13 cellular contexts compared by ENCODE assay signal in the genomic region with DNA sequence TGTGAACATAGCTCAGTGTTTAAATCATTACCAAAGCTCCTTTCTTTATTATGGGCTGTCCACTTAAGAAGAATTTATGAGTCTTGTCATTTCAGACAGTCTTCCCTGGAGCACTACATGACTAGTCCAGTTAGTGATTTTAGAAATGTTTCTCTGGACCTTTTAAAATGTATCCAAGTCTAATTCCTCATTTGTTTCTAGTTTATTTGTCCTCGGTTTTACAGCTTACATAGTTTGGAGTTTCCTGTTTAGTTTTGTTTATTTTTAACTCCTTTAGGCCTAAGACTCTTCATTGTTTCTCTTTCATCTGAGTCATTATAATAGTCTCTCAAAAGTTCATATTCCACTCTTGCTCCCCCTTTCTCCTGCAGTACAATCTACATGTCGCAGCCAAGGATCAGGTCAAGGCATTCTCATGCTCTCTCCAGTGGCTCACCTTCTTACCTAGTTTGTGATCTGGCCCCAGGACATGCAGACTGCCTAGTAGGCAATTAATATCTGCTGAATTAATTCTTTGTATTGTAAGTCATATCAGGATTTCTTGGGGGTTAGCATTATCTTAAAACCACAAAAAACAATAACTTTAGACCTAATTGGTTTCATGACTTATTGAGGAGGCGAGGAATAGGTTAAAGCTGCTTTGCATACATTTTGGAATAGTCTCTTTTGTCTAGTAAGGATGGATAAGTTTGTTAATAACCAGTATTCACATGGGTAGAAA.
DNase-seq lines count a peak whose midpoint lies in the region; ATAC-seq, FAIRE-seq and TF ChIP-seq lines count a peak whose summit lies in the region.
"Had no signal": no experiment of that assay in that cellular context is flagged by ENCODE, and none has a peak within 500 bp of the region (broad histone marks: within the 10 kb centered on the region; RNA-seq: fewer than 3 reads in every experiment).

No MANE protein-coding gene starts in this region.

- no peaks in the 10 kb centered on the region for H3K9me3 ChIP-seq in breast epithelium
- no peaks in the 10 kb centered on the region for H3K9me3 ChIP-seq in thyroid gland
- H3K9me3 ChIP-seq: SJCRH30, transverse colon had no signal

- WGBS in thyroid gland, 2 donors, result 56 to 61% methylated on average over 3 of the region's 3 CpGs

- intact Hi-C loops in MCF 10A (cut with micrococcal nuclease) (no loop called here), breast epithelium (cut with DNase I; ENCODE audit: low total_unique reads) (no loop called here), thyroid gland (cut with DNase I) (no loop called here), sciatic nerve (cut with DNase I) (no loop called here)

- no peaks in the 10 kb centered on the region for H3K9me3 Mint-ChIP-seq in MCF 10A (ENCODE audit: unreplicated experiment)
- H3K9me3 Mint-ChIP-seq in WTC11, result no peaks in the 10 kb centered on the region

- H3K4me3 ChIP-seq in breast epithelium, result no peak overlapping the region
- no peak overlapping the region for H3K4me3 ChIP-seq in fibroblast of villous mesenchyme (ENCODE audit: low read depth, low read length)
- no peak overlapping the region for H3K4me3 ChIP-seq in thyroid gland (replicated peaks in 1 of 3)
- H3K4me3 ChIP-seq: SJCRH30, transverse colon had no signal

- POLR2A ChIA-PET in MCF 10A (lab: Yijun Ruan, JAX), result interaction anchor here (0.6 to 2.2 kb wide), 6 partner anchors 9 to 1168 kb away, joined by 3 to 9 read pairs (median 5); no protein-coding TSS in a partner anchor
- POLR2A ChIA-PET in WTC11 (lab: Charles Lee), result no interaction called here

- H3K36me3 ChIP-seq in breast epithelium (no peaks in the 10 kb centered on the region), thyroid gland (no peaks in the 10 kb centered on the region)
- H3K36me3 ChIP-seq: SJCRH30, transverse colon had no signal

- H3K27ac Mint-ChIP-seq in MCF 10A (ENCODE audit: low read depth, unreplicated experiment) (peak overlapping the region; percentile 57), WTC11 (peak overlapping the region; percentile 81)

- peak; percentile 17 for DNase-seq in MCF 10A (ENCODE audit: unreplicated experiment)
- no peak for DNase-seq in breast epithelium (ENCODE audit: low spot score in 2 of 2)
- no peak for DNase-seq in WTC11 (ENCODE audit: low spot score)
- peak; percentile 59 for DNase-seq in fibroblast of villous mesenchyme (ENCODE audit: low read depth)
- DNase-seq in thyroid gland, result no peak
- no peak for DNase-seq in sciatic nerve (ENCODE audit: low spot score)
- DNase-seq in D721Med (ENCODE audit: insufficient read length, low spot score), result no peak
- DNase-seq: amygdala, NCI-H1694, SJCRH30, transverse colon had no signal

- no peak overlapping the region for H3K27ac ChIP-seq in breast epithelium
- H3K27ac ChIP-seq in thyroid gland, result peak overlapping the region; percentile 64 to 83 (median 78)
- H3K27ac ChIP-seq: SJCRH30, transverse colon, VCaP had no signal

- ATAC-seq in WTC11, result no peak
- ATAC-seq in sciatic nerve, result no peak
- ATAC-seq in GM21447 (IDR thresholded peaks at IDR 0.05; ENCODE audit: unreplicated experiment), result no peak

- no peak for FAIRE-seq in D721Med (lab: Jason Lieb, UNC)

- no peaks in the 10 kb centered on the region for H3K36me3 Mint-ChIP-seq in MCF 10A (ENCODE audit: insufficient read depth, unreplicated experiment)
- peaks cover 2% of the 10 kb centered on the region; the same call in 1 of the 2 replicates for H3K36me3 Mint-ChIP-seq in WTC11

- H3K27me3 ChIP-seq in breast epithelium, result no peaks in the 10 kb centered on the region
- no peaks in the 10 kb centered on the region for H3K27me3 ChIP-seq in thyroid gland
- H3K27me3 ChIP-seq: SJCRH30, transverse colon had no signal

- H3K4me1 ChIP-seq in breast epithelium (peaks cover 0 to 6% of the 10 kb centered on the region in 2 donors), thyroid gland (peaks cover 23 to 24% of the 10 kb centered on the region in 2 donors)

- H3K4me3 Mint-ChIP-seq in MCF 10A (ENCODE audit: unreplicated experiment), result no peak overlapping the region
- H3K4me3 Mint-ChIP-seq in WTC11, result no peak overlapping the region

- CTCF ChIA-PET in MCF 10A (lab: Yijun Ruan, JAX), result interaction anchor here (0.7 to 1.6 kb wide), 6 partner anchors 11 to 1192 kb away, joined by 4 to 5 read pairs (median 4); no protein-coding TSS in a partner anchor
- CTCF ChIA-PET in WTC11 (lab: Charles Lee), result interaction anchor here (1.1 to 1.9 kb wide), 2 partner anchors 45 to 258 kb away, joined by 3 to 9 read pairs; no protein-coding TSS in a partner anchor

- TF ChIP-seq CTCF in MCF 10A (IDR thresholded peaks at IDR 0.05; ENCODE audit: unreplicated experiment) (no peak), breast epithelium (IDR thresholded peaks at IDR 0.05) (no peak), WTC11 (IDR thresholded peaks at IDR 0.05) (no peak), fibroblast of villous mesenchyme (IDR thresholded peaks at IDR 0.05; ENCODE audit: insufficient read depth, low read depth, low read length) (no peak), thyroid gland (IDR thresholded peaks at IDR 0.05) (no peak), D721Med (IDR thresholded peaks at IDR 0.05; ENCODE audit: insufficient read depth, missing control alignments) (no peak)

- H3K27me3 Mint-ChIP-seq in MCF 10A (ENCODE audit: insufficient read depth, unreplicated experiment) (no peaks in the 10 kb centered on the region), WTC11 (ENCODE audit: low read depth) (no peaks in the 10 kb centered on the region)

- H3K4me1 Mint-ChIP-seq in MCF 10A (ENCODE audit: insufficient read depth, unreplicated experiment) (peaks cover 24% of the 10 kb centered on the region), WTC11 (peaks cover 34% of the 10 kb centered on the region)

- BruUV-seq in MCF 10A (replicated peaks; lab: Mats Ljungman, UMichigan), result no TSS peak

- TF ChIP-seq POLR2A in breast epithelium (IDR thresholded peaks at IDR 0.05) (no peak), thyroid gland (IDR thresholded peaks at IDR 0.05) (no peak)

TF ChIP-seq in WTC11, 78 proteins besides CTCF, POLR2A, EP300 and RAD21:
- no peak for TF ChIP-seq RELA (CRISPR knock-in tag; IDR thresholded peaks at IDR 0.05; ENCODE audit: borderline replicate concordance)
- no peak for TF ChIP-seq ESRRA (CRISPR knock-in tag; IDR thresholded peaks at IDR 0.05; ENCODE audit: borderline replicate concordance)
- TF ChIP-seq RORB (CRISPR knock-in tag; IDR thresholded peaks at IDR 0.05), result no peak
- TF ChIP-seq ZNF138 (CRISPR knock-in tag; conservative IDR thresholded peaks at IDR 0.05), result no peak
- TF ChIP-seq CBFB (CRISPR knock-in tag; IDR thresholded peaks at IDR 0.05; ENCODE audit: low read depth), result no peak
- TF ChIP-seq IRF2 (CRISPR knock-in tag; IDR thresholded peaks at IDR 0.05; ENCODE audit: borderline replicate concordance, low read depth), result no peak
- TF ChIP-seq ZNF416 (CRISPR knock-in tag; IDR thresholded peaks at IDR 0.05), result no peak
- TF ChIP-seq, protein P1, sequence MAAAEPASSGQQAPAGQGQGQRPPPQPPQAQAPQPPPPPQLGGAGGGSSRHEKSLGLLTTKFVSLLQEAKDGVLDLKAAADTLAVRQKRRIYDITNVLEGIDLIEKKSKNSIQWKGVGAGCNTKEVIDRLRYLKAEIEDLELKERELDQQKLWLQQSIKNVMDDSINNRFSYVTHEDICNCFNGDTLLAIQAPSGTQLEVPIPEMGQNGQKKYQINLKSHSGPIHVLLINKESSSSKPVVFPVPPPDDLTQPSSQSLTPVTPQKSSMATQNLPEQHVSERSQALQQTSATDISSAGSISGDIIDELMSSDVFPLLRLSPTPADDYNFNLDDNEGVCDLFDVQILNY (CRISPR knock-in tag; IDR thresholded peaks at IDR 0.05), result no peak
- no peak for TF ChIP-seq JAZF1 (CRISPR knock-in tag; IDR thresholded peaks at IDR 0.05)

Comparison
In these comparisons a context has a peak if more than half of its experiments do, and no peak if none do; other contexts are left out.
1. DNase-seq: peak in MCF 10A (single experiment) and fibroblast of villous mesenchyme (single experiment); none in breast epithelium (0 of 2), WTC11 (single experiment), thyroid gland (0 of 2), sciatic nerve (single experiment) and D721Med (single experiment).
2. H3K27ac ChIP-seq: peak in thyroid gland (3 of 3); none in breast epithelium (0 of 2).